1 cellular context compared by ENCODE assay signal in genomic region chr3:49028673-49029562, GRCh38.
A peak's percentile ranks its signal among the peaks of the same experiment; 100 is the strongest.
TF ChIP-seq lines count a peak whose summit lies in the region.

Gene IMPDH2 (minus strand): TSS chr3:49029398. CDS start chr3:49029350, 48 bp downstream.

TF ChIP-seq in WTC11, 78 proteins besides CTCF, POLR2A, EP300 and RAD21 (continued from another document and continues in another):
- TF ChIP-seq IRF1 (CRISPR knock-in tag; IDR thresholded peaks at IDR 0.05) (peak; percentile 69; the same call in 1 of the 2 replicates), ESRRA (CRISPR knock-in tag; IDR thresholded peaks at IDR 0.05; ENCODE audit: borderline replicate concordance) (no peak), ATF1 (CRISPR knock-in tag; IDR thresholded peaks at IDR 0.05) (peak; percentile 94), RELA (CRISPR knock-in tag; IDR thresholded peaks at IDR 0.05; ENCODE audit: borderline replicate concordance) (no peak; the same call in 1 of the 2 replicates), TEAD1 (CRISPR knock-in tag; IDR thresholded peaks at IDR 0.05) (peak; percentile 49; the same call in 1 of the 2 replicates), TEAD4 (CRISPR knock-in tag; IDR thresholded peaks at IDR 0.05) (0 out of 2 replicates have a peak, but pooled peaks have one; percentile 32), ZNF263 (CRISPR knock-in tag; IDR thresholded peaks at IDR 0.05; ENCODE audit: low read depth) (no peak), NR3C1 (CRISPR knock-in tag; conservative IDR thresholded peaks at IDR 0.05; ENCODE audit: low read depth) (peak; percentile 91; the same call in 1 of the 2 replicates), RORB (CRISPR knock-in tag; IDR thresholded peaks at IDR 0.05) (no peak), NR2C2 (CRISPR knock-in tag; IDR thresholded peaks at IDR 0.05) (no peak), CBFB (CRISPR knock-in tag; IDR thresholded peaks at IDR 0.05; ENCODE audit: low read depth) (peak; percentile 96), EMX1 (CRISPR knock-in tag; IDR thresholded peaks at IDR 0.05) (peak; percentile 93), MXD4 (CRISPR knock-in tag; IDR thresholded peaks at IDR 0.05; ENCODE audit: borderline replicate concordance) (no peak), SP1 (CRISPR knock-in tag; conservative IDR thresholded peaks at IDR 0.05) (peak; percentile 94), SMAD4 (CRISPR knock-in tag; IDR thresholded peaks at IDR 0.05) (0 out of 2 replicates have a peak, but pooled peaks have one; percentile 62), KAT7 (CRISPR knock-in tag; IDR thresholded peaks at IDR 0.05; ENCODE audit: borderline replicate concordance) (no peak), ZNF532 (CRISPR knock-in tag; IDR thresholded peaks at IDR 0.05; ENCODE audit: borderline replicate concordance) (peak; percentile 89), MYBL2 (CRISPR knock-in tag; IDR thresholded peaks at IDR 0.05) (peak; percentile 72; the same call in 1 of the 2 replicates), ZNF138 (CRISPR knock-in tag; conservative IDR thresholded peaks at IDR 0.05) (peak; percentile 98), CREB1 (CRISPR knock-in tag; IDR thresholded peaks at IDR 0.05) (peak; percentile 96), CREM (CRISPR knock-in tag; IDR thresholded peaks at IDR 0.05) (peak; percentile 96), FOXP1 (CRISPR knock-in tag; IDR thresholded peaks at IDR 0.05; ENCODE audit: borderline replicate concordance) (peak; percentile 97), GABPB1 (CRISPR knock-in tag; IDR thresholded peaks at IDR 0.05) (peak; percentile 93), TCF7 (CRISPR knock-in tag; IDR thresholded peaks at IDR 0.05; ENCODE audit: low read depth) (no peak), TP53 (CRISPR knock-in tag; IDR thresholded peaks at IDR 0.05) (0 out of 2 replicates have a peak, but pooled peaks have one; percentile 78), ZNF281 (CRISPR knock-in tag; IDR thresholded peaks at IDR 0.05) (peak; percentile 84)
- TF ChIP-seq, protein P1, sequence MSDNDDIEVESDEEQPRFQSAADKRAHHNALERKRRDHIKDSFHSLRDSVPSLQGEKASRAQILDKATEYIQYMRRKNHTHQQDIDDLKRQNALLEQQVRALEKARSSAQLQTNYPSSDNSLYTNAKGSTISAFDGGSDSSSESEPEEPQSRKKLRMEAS (CRISPR knock-in tag; IDR thresholded peaks at IDR 0.05): peak; percentile 95
- TF ChIP-seq, protein P2, sequence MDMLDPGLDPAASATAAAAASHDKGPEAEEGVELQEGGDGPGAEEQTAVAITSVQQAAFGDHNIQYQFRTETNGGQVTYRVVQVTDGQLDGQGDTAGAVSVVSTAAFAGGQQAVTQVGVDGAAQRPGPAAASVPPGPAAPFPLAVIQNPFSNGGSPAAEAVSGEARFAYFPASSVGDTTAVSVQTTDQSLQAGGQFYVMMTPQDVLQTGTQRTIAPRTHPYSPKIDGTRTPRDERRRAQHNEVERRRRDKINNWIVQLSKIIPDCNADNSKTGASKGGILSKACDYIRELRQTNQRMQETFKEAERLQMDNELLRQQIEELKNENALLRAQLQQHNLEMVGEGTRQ (CRISPR knock-in tag; IDR thresholded peaks at IDR 0.05): peak; percentile 55; the same call in 1 of the 2 replicates
- TF ChIP-seq, protein P3, sequence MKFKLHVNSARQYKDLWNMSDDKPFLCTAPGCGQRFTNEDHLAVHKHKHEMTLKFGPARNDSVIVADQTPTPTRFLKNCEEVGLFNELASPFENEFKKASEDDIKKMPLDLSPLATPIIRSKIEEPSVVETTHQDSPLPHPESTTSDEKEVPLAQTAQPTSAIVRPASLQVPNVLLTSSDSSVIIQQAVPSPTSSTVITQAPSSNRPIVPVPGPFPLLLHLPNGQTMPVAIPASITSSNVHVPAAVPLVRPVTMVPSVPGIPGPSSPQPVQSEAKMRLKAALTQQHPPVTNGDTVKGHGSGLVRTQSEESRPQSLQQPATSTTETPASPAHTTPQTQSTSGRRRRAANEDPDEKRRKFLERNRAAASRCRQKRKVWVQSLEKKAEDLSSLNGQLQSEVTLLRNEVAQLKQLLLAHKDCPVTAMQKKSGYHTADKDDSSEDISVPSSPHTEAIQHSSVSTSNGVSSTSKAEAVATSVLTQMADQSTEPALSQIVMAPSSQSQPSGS (CRISPR knock-in tag; IDR thresholded peaks at IDR 0.05; ENCODE audit: borderline replicate concordance, low read depth): no peak
- TF ChIP-seq, protein P4, sequence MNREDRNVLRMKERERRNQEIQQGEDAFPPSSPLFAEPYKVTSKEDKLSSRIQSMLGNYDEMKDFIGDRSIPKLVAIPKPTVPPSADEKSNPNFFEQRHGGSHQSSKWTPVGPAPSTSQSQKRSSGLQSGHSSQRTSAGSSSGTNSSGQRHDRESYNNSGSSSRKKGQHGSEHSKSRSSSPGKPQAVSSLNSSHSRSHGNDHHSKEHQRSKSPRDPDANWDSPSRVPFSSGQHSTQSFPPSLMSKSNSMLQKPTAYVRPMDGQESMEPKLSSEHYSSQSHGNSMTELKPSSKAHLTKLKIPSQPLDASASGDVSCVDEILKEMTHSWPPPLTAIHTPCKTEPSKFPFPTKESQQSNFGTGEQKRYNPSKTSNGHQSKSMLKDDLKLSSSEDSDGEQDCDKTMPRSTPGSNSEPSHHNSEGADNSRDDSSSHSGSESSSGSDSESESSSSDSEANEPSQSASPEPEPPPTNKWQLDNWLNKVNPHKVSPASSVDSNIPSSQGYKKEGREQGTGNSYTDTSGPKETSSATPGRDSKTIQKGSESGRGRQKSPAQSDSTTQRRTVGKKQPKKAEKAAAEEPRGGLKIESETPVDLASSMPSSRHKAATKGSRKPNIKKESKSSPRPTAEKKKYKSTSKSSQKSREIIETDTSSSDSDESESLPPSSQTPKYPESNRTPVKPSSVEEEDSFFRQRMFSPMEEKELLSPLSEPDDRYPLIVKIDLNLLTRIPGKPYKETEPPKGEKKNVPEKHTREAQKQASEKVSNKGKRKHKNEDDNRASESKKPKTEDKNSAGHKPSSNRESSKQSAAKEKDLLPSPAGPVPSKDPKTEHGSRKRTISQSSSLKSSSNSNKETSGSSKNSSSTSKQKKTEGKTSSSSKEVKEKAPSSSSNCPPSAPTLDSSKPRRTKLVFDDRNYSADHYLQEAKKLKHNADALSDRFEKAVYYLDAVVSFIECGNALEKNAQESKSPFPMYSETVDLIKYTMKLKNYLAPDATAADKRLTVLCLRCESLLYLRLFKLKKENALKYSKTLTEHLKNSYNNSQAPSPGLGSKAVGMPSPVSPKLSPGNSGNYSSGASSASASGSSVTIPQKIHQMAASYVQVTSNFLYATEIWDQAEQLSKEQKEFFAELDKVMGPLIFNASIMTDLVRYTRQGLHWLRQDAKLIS (CRISPR knock-in tag; IDR thresholded peaks at IDR 0.05; ENCODE audit: borderline replicate concordance): peak; percentile 99
- TF ChIP-seq, protein P5, sequence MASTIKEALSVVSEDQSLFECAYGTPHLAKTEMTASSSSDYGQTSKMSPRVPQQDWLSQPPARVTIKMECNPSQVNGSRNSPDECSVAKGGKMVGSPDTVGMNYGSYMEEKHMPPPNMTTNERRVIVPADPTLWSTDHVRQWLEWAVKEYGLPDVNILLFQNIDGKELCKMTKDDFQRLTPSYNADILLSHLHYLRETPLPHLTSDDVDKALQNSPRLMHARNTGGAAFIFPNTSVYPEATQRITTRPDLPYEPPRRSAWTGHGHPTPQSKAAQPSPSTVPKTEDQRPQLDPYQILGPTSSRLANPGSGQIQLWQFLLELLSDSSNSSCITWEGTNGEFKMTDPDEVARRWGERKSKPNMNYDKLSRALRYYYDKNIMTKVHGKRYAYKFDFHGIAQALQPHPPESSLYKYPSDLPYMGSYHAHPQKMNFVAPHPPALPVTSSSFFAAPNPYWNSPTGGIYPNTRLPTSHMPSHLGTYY (CRISPR knock-in tag; IDR thresholded peaks at IDR 0.05): peak; percentile 92
- TF ChIP-seq, protein P6, sequence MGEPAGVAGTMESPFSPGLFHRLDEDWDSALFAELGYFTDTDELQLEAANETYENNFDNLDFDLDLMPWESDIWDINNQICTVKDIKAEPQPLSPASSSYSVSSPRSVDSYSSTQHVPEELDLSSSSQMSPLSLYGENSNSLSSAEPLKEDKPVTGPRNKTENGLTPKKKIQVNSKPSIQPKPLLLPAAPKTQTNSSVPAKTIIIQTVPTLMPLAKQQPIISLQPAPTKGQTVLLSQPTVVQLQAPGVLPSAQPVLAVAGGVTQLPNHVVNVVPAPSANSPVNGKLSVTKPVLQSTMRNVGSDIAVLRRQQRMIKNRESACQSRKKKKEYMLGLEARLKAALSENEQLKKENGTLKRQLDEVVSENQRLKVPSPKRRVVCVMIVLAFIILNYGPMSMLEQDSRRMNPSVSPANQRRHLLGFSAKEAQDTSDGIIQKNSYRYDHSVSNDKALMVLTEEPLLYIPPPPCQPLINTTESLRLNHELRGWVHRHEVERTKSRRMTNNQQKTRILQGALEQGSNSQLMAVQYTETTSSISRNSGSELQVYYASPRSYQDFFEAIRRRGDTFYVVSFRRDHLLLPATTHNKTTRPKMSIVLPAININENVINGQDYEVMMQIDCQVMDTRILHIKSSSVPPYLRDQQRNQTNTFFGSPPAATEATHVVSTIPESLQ (CRISPR knock-in tag; IDR thresholded peaks at IDR 0.05): no peak
- TF ChIP-seq, protein P7, sequence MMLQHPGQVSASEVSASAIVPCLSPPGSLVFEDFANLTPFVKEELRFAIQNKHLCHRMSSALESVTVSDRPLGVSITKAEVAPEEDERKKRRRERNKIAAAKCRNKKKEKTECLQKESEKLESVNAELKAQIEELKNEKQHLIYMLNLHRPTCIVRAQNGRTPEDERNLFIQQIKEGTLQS (CRISPR knock-in tag; conservative IDR thresholded peaks at IDR 0.05): no peak
- TF ChIP-seq, protein P8, sequence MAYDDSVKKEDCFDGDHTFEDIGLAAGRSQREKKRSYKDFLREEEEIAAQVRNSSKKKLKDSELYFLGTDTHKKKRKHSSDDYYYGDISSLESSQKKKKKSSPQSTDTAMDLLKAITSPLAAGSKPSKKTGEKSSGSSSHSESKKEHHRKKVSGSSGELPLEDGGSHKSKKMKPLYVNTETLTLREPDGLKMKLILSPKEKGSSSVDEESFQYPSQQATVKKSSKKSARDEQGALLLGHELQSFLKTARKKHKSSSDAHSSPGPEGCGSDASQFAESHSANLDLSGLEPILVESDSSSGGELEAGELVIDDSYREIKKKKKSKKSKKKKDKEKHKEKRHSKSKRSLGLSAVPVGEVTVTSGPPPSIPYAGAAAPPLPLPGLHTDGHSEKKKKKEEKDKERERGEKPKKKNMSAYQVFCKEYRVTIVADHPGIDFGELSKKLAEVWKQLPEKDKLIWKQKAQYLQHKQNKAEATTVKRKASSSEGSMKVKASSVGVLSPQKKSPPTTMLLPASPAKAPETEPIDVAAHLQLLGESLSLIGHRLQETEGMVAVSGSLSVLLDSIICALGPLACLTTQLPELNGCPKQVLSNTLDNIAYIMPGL (CRISPR knock-in tag; IDR thresholded peaks at IDR 0.05): peak; percentile 62; the same call in 1 of the 2 replicates
